ENCODE assay signal across 11 cellular contexts in the genomic region with DNA sequence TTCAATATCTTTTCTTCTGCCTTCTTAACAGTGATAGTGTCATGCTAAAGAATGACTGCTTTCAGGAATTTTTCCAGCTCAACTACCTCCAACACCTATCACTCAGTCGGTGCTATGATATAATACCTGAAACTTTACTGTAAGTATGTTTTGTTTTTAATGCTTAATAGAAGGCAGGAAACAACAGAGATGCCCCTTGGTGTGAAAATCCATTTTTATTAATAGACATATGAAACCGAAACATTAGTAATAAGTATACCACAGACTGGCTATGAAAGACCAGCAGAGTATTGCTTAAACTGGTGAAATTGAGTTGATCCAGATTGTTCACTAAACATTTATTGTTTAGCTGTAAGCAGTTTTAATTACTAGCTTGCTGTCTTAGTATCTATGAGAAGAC. TPM values are rescaled to one million over a fixed set of nuclear protein-coding genes. Genes with fewer than 3 reads are reported as not detected.
DNase-seq lines count a peak whose midpoint lies in the region; ATAC-seq and TF ChIP-seq lines count a peak whose summit lies in the region.
"Had no signal": no experiment of that assay in that cellular context is flagged by ENCODE, and none has a peak within 500 bp of the region (broad histone marks: within the 10 kb centered on the region; RNA-seq: fewer than 3 reads in every experiment).

No MANE protein-coding gene starts in this region.

- H3K27me3 Mint-ChIP-seq in T-helper 2 cell treated with Interferon-gamma antibody and Interleukin-4, amounts not matched to agents 5 μg/mL and 100 μg/mL, for 36 hours (ENCODE audit: low read depth), result no peaks in the 10 kb centered on the region

- H3K4me3 Mint-ChIP-seq in T-helper 2 cell treated with Interferon-gamma antibody and Interleukin-4, amounts not matched to agents 5 μg/mL and 100 μg/mL, for 36 hours, result no peak overlapping the region

- intact Hi-C loops in dorsolateral prefrontal cortex (cut with DNase I) (loop anchor here (5.0 to 10.0 kb wide), 2 partner anchors 65 to 128 kb away; a partner anchor contains a TSS), ovary (cut with DNase I) (no loop called here)

- peaks cover 61% of the 10 kb centered on the region for H3K36me3 Mint-ChIP-seq in T-helper 2 cell treated with Interferon-gamma antibody and Interleukin-4, amounts not matched to agents 5 μg/mL and 100 μg/mL, for 36 hours (ENCODE audit: low read depth)

- DNase-seq in dorsolateral prefrontal cortex (no peak), ovary (no peak), NCI-H146 (lab: John Stamatoyannopoulos, UW) (no peak)
- no peak for DNase-seq in activated CD8-positive, alpha-beta memory T cell treated with anti-CD3 and anti-CD28 coated beads for 24 hours
- DNase-seq in T-helper 2 cell treated with Interferon-gamma antibody and Interleukin-4, amounts not matched to agents 5 μg/mL and 100 μg/mL, for 36 hours (ENCODE audit: low spot score), result no peak
- DNase-seq: activated naive CD4-positive, alpha-beta T cell treated with Interleukin-2 at 50 U/mL for 16 hours; head of caudate nucleus; NCI-H1436 treated with DMSO at 0.1 percent for 48 hours had no signal

- no peak for TF ChIP-seq EP300 in ovary (IDR thresholded peaks at IDR 0.05)

- no peaks in the 10 kb centered on the region for H3K27me3 ChIP-seq in dorsolateral prefrontal cortex
- no peaks in the 10 kb centered on the region for H3K27me3 ChIP-seq in ovary

- 70 to 95% (median 93%) methylated on average over 2 of the region's 2 CpGs for WGBS in ovary, 3 donors

- no peaks in the 10 kb centered on the region for H3K9me3 ChIP-seq in ovary

- H3K27ac ChIP-seq in dorsolateral prefrontal cortex (peak overlapping the region in 45 of 59 donors; percentile 5 to 93 (median 73)), ovary (no peak overlapping the region)

- H3K27ac Mint-ChIP-seq in T-helper 2 cell treated with Interferon-gamma antibody and Interleukin-4, amounts not matched to agents 5 μg/mL and 100 μg/mL, for 36 hours, result no peak overlapping the region

- ATAC-seq in GM18870 (IDR thresholded peaks at IDR 0.05; ENCODE audit: unreplicated experiment) (peak; percentile 99), GM21515 (IDR thresholded peaks at IDR 0.05; ENCODE audit: unreplicated experiment) (peak; percentile 95), HG03095 (IDR thresholded peaks at IDR 0.05; ENCODE audit: unreplicated experiment) (peak; percentile 94)

- H3K4me1 ChIP-seq in ovary (ENCODE audit: insufficient read depth), result peaks cover 3% of the 10 kb centered on the region

- no peaks in the 10 kb centered on the region for H3K9me3 Mint-ChIP-seq in T-helper 2 cell treated with Interferon-gamma antibody and Interleukin-4, amounts not matched to agents 5 μg/mL and 100 μg/mL, for 36 hours

- no peak for TF ChIP-seq CTCF in dorsolateral prefrontal cortex (IDR thresholded peaks at IDR 0.05 in 54 of 56, conservative IDR thresholded peaks at IDR 0.05 in 2 of 56; ENCODE audit: low read depth in 1 of 56, partially characterized antibody in 56 of 56)
- TF ChIP-seq CTCF in ovary (IDR thresholded peaks at IDR 0.05), result no peak

- H3K4me1 Mint-ChIP-seq in T-helper 2 cell treated with Interferon-gamma antibody and Interleukin-4, amounts not matched to agents 5 μg/mL and 100 μg/mL, for 36 hours (ENCODE audit: low read depth), result peaks cover 4% of the 10 kb centered on the region

- no peak for TF ChIP-seq POLR2A in ovary (IDR thresholded peaks at IDR 0.05)

- no peaks in the 10 kb centered on the region for H3K36me3 ChIP-seq in ovary

- no peak overlapping the region for H3K4me3 ChIP-seq in dorsolateral prefrontal cortex
- no peak overlapping the region for H3K4me3 ChIP-seq in ovary

RNA-seq across cellular contexts. Expression of a gene that starts 25.2 kb away (rescaled TPM):
- total RNA-seq in dorsolateral prefrontal cortex (10 to 100 TPM; 11.3 to 30.0 (median 19.1) TPM), ovary (10 to 100 TPM in 4 of 7 donors, 1 to 10 TPM in 3; 7.9 to 15.4 (median 13.7) TPM)
- polyA plus RNA-seq in ovary, result 1 to 10 TPM; 4.5 to 10.0 TPM

RNA-seq across cellular contexts. Expression of a gene that starts 25.5 kb away (rescaled TPM):
- 10 to 100 TPM; 22.9 to 79.1 (median 51.0) TPM for total RNA-seq in dorsolateral prefrontal cortex
- total RNA-seq in ovary, result 1 to 10 TPM; 5.4 to 8.8 (median 6.3) TPM
- polyA plus RNA-seq in ovary, result 1 to 10 TPM; 2.0 to 6.5 TPM

Comparison
In these comparisons a context has a peak if more than half of its experiments do, and no peak if none do; other contexts are left out.
1. H3K27ac ChIP-seq: peak in dorsolateral prefrontal cortex (45 of 59); none in ovary (0 of 2).
2. intact Hi-C loops: an anchor here in dorsolateral prefrontal cortex (5.0 to 10.0 kb wide); none called in ovary.
3. Peak in every context shown above with its lines, with median percentiles within 50 percentile points of each other: ATAC-seq.